14 cellular contexts compared by ENCODE assay signal in the genomic region with DNA sequence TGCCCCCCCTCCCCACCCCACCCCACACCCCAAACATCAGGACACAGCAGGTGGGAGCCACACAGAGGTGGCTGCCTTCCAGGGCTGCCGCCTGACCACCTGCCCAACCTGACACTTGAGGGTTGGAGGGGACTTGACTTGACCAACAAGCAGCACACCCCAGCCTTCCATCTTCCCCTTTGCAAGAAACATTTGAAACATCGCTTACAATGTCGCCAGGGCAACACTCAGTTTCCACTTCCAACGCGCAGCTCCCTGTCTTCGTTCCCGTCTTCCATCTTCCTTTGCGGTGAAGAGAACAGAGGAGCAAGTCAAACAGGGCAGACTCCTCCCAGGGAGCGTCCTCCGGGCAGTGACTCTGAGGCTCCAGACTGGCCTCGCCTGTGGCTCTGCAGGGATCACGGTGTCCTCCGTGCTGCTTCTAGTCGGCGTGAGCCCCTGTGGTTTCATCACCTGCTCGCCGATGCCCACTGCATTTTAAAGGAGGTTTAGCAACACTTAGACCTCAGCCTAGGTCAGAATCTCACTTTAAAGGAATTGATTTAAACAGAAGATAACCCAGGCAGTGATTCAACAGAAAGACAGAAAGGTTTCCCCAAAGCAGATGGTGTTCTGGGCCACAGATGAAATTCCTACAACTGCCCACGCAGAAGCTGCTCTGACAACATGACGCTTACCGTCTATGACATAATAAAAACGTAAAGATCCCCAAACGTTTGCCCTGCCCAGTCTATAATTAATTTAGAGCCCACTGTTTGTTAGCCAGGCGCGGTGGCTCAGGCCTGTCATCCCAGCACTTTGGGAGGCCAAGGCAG.
DNase-seq lines count a peak whose midpoint lies in the region; ATAC-seq and TF ChIP-seq lines count a peak whose summit lies in the region.
"Had no signal": no experiment of that assay in that cellular context is flagged by ENCODE, and none has a peak within 500 bp of the region (broad histone marks: within the 10 kb centered on the region; RNA-seq: fewer than 3 reads in every experiment).

No MANE protein-coding gene starts in this region.

- no peaks in the 10 kb centered on the region for H3K27me3 Mint-ChIP-seq in type B pancreatic cell
- H3K27me3 Mint-ChIP-seq: activated naive CD8-positive, alpha-beta T cell had no signal

- H3K36me3 Mint-ChIP-seq in type B pancreatic cell, result no peaks in the 10 kb centered on the region
- H3K36me3 Mint-ChIP-seq: activated naive CD8-positive, alpha-beta T cell had no signal

- ATAC-seq in left lobe of liver, result no peak
- ATAC-seq: pancreas had no signal

- H3K4me1 Mint-ChIP-seq in type B pancreatic cell (ENCODE audit: unreplicated experiment), result peaks cover 7% of the 10 kb centered on the region

- no peak for TF ChIP-seq CTCF in type B pancreatic cell (conservative IDR thresholded peaks at IDR 0.05)

- peak; percentile 51 for DNase-seq in activated effector memory CD4-positive, alpha-beta T cell treated with anti-CD3 and anti-CD28 coated beads, Interleukin-2, amount 50 U/mL, for 16 hours
- no peak for DNase-seq in activated effector memory CD4-positive, alpha-beta T cell treated with Interleukin-2 at 50 U/mL for 16 hours
- DNase-seq in amniotic epithelial cell (ENCODE audit: low read depth) (peak; percentile 56), left lobe of liver (ENCODE audit: low spot score) (peak; percentile 10), type B pancreatic cell (ENCODE audit: extremely low spot score, unreplicated experiment) (peak; percentile 54), HCEC 1CT (no peak), 8988T (no peak), UCSD-AML1 (lab: John Stamatoyannopoulos, UW; ENCODE audit: unreplicated experiment) (no peak)
- DNase-seq: activated CD4-positive, alpha-beta T cell treated with anti-CD3 and anti-CD28 coated beads, Interleukin-2, amount 50 U/mL, for 4 hours; activated T-cell treated with anti-CD3 and anti-CD28 coated beads for 4 hours; NCI-H2029; stimulated activated CD4-positive, alpha-beta T cell treated with anti-CD3 and anti-CD28 coated beads, Interleukin-2, amount 100 ng/mL, for 48 hours had no signal

- no peak overlapping the region for H3K4me3 Mint-ChIP-seq in type B pancreatic cell
- H3K4me3 Mint-ChIP-seq: activated naive CD8-positive, alpha-beta T cell had no signal

- no peaks in the 10 kb centered on the region for H3K9me3 Mint-ChIP-seq in type B pancreatic cell

- H3K27ac Mint-ChIP-seq in type B pancreatic cell, result no peak overlapping the region
- H3K27ac Mint-ChIP-seq: activated naive CD8-positive, alpha-beta T cell had no signal

Comparison
In these comparisons a context has a peak if more than half of its experiments do, and no peak if none do; other contexts are left out.
1. DNase-seq: peak in activated effector memory CD4-positive, alpha-beta T cell treated with anti-CD3 and anti-CD28 coated beads, Interleukin-2, amount 50 U/mL, for 16 hours (single experiment), amniotic epithelial cell (single experiment), left lobe of liver (single experiment) and type B pancreatic cell (single experiment); none in activated effector memory CD4-positive, alpha-beta T cell treated with Interleukin-2 at 50 U/mL for 16 hours (single experiment), HCEC 1CT (single experiment), 8988T (single experiment) and UCSD-AML1 (single experiment).